In the genomic region with DNA sequence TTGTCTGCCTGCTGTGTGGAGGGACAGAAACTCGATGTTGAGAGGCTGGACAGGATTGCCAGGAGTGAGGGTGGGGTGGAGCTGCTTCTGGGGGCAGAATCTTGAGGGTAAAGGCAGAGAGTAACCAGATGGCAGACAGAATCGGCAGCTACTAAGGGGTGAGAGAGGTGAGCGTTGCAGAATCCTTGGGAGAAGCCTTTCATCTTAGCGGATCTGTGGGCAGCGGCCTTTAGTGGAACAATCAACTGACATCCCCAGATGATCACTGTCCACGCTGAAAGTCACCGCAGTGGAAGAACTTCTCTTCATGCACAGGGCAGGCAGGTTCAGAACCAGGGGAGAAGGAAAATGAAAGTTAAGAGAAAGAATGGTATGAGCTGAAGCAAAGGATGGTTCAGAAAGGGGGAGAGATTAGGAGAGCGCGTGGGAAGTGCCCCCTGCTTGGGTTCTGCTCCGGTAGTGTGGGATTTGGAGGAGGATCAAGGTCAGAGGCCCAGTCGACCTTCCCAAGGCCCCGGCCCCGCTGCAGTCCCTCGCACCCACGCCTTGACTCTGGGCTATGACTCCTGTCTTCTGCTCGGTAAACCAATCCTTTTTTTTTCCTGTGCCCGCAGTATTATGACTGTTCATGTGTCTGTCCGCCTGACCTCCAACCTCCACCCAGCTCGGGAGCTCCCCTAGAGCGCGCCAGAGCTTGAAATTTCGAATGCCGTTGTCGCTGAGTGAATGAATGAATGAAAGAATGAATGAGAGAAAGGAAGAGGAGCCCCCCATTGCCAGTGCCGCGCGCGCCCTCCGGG, we compare ENCODE assay signal across 8 cellular contexts. TPM values are rescaled to one million over a fixed set of nuclear protein-coding genes. Genes with fewer than 3 reads are reported as not detected.
DNase-seq lines count a peak whose midpoint lies in the region; ATAC-seq and TF ChIP-seq lines count a peak whose summit lies in the region.

No MANE protein-coding gene starts in this region.

- peaks cover 2% of the 10 kb centered on the region for H3K79me2 ChIP-seq in parathyroid adenoma

- ATAC-seq in HG02973 (IDR thresholded peaks at IDR 0.05; ENCODE audit: unreplicated experiment): peak; percentile 21

- peak overlapping the region; percentile 68 for H3K4me2 ChIP-seq in parathyroid adenoma (ENCODE audit: low read length)

- no peaks in the 10 kb centered on the region for H3K4me1 ChIP-seq in SJCRH30
- peaks cover 3% of the 10 kb centered on the region for H3K4me1 ChIP-seq in parathyroid adenoma

- H3K9me3 ChIP-seq in SJCRH30 (replicated peaks) (no peaks in the 10 kb centered on the region), parathyroid adenoma (ENCODE audit: control insufficient read depth, low read length) (no peaks in the 10 kb centered on the region)

- H3K36me3 ChIP-seq in SJCRH30 (peaks cover 7% of the 10 kb centered on the region; the same call in 1 of the 2 replicates), parathyroid adenoma (ENCODE audit: control insufficient read depth, insufficient read depth, low read length) (no peaks in the 10 kb centered on the region)

- H3K27me3 ChIP-seq in SJCRH30: no peaks in the 10 kb centered on the region
- no peaks in the 10 kb centered on the region for H3K27me3 ChIP-seq in parathyroid adenoma (ENCODE audit: control insufficient read depth, insufficient read depth, low read length)

- peak; percentile 15 for DNase-seq in activated CD8-positive, alpha-beta memory T cell treated with anti-CD3 and anti-CD28 coated beads, Interleukin-2, amount 50 U/mL, for 24 hours (ENCODE audit: extremely low read depth)
- DNase-seq in activated CD8-positive, alpha-beta memory T cell treated with anti-CD3 and anti-CD28 coated beads, Interleukin-2, amount 50 U/mL, for 4 hours: no peak
- DNase-seq in SJCRH30: peak in 1 of 2 experiments; percentile 29
- peak; percentile 55 for DNase-seq in fibroblast of mammary gland (ENCODE audit: low read depth)
- no peak for DNase-seq in H4 (ENCODE audit: low spot score)
- DNase-seq in cerebellum (ENCODE audit: low spot score): no peak

- peak overlapping the region; percentile 94 for H2AFZ ChIP-seq in parathyroid adenoma

- TF ChIP-seq CTCF in fibroblast of mammary gland (conservative IDR thresholded peaks at IDR 0.05; ENCODE audit: control insufficient read depth, insufficient read depth, low read depth, low read length) (no peak), parathyroid adenoma (IDR thresholded peaks at IDR 0.05) (no peak)

- H3K4me3 ChIP-seq in SJCRH30: peak overlapping the region; percentile 84
- peak overlapping the region; percentile 85 for H3K4me3 ChIP-seq in fibroblast of mammary gland (ENCODE audit: control insufficient read depth, low read depth, low read length)
- peak overlapping the region; percentile 83 for H3K4me3 ChIP-seq in parathyroid adenoma (ENCODE audit: low read depth, low read length)

- H3K9ac ChIP-seq in parathyroid adenoma: peak overlapping the region; percentile 9

- H3K27ac ChIP-seq in SJCRH30: peak overlapping the region; percentile 49
- no peak overlapping the region for H3K27ac ChIP-seq in parathyroid adenoma

RNA-seq across cellular contexts. Expression of a gene that starts 0.6 kb away (rescaled TPM):
- total RNA-seq in SJCRH30 (2014; rRNA removed; shearing (Covaris generic)): 54.6 and 60.1 TPM in 2 replicates
- 144 and 202 TPM in 2 replicates for total RNA-seq in H4 (2014; rRNA removed; shearing (Covaris generic))
- 12.6 TPM for total RNA-seq in cerebellum

RNA-seq across cellular contexts. Expression of a gene that starts 31.6 kb away (rescaled TPM):
- total RNA-seq in SJCRH30 (2014; rRNA removed; shearing (Covaris generic)): 175 and 185 TPM in 2 replicates
- 147 and 150 TPM in 2 replicates for total RNA-seq in H4 (2014; rRNA removed; shearing (Covaris generic))
- total RNA-seq in cerebellum: 53.1 TPM

RNA-seq across cellular contexts. Expression of a gene that starts 51.3 kb away (rescaled TPM):
- 210 and 236 TPM in 2 replicates for total RNA-seq in SJCRH30 (2014; rRNA removed; shearing (Covaris generic))
- 257 and 261 TPM in 2 replicates for total RNA-seq in H4 (2014; rRNA removed; shearing (Covaris generic))
- total RNA-seq in cerebellum: 22.6 TPM

Comparison
In these comparisons a context has a peak if more than half of its experiments do, and no peak if none do; other contexts are left out.
1. DNase-seq: peak in activated CD8-positive, alpha-beta memory T cell treated with anti-CD3 and anti-CD28 coated beads, Interleukin-2, amount 50 U/mL, for 24 hours (single experiment) and fibroblast of mammary gland (single experiment); none in activated CD8-positive, alpha-beta memory T cell treated with anti-CD3 and anti-CD28 coated beads, Interleukin-2, amount 50 U/mL, for 4 hours (single experiment), H4 (single experiment) and cerebellum (single experiment).
2. Peak in every context shown above with its lines, with median percentiles within 50 percentile points of each other: H3K4me3 ChIP-seq.